ENCODE assay signal across 18 cellular contexts in the genomic region with DNA sequence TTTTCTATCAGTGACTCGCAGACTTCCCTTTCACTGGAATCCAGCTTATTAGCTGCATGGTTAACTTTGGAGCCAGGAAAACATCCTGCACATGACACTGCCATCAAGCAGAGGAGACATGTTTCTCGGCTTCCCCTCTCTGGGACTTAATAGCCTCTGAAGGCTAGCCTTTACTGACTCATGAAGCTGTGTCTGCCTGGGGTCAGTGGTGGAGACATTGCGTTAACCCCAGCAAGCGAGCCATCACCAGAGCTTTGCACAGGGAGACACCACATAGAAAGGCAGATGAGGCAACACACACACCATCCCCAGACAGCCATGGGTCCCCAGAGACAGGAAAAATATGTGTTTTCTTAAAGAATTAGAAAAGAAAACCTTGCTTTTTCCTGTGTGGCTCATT.
DNase-seq lines count a peak whose midpoint lies in the region; ATAC-seq, FAIRE-seq and TF ChIP-seq lines count a peak whose summit lies in the region.
"Had no signal": no experiment of that assay in that cellular context is flagged by ENCODE, and none has a peak within 500 bp of the region (broad histone marks: within the 10 kb centered on the region; RNA-seq: fewer than 3 reads in every experiment).

No MANE protein-coding gene starts in this region.

- FAIRE-seq in GM12891 (lab: Jason Lieb, UNC): no peak
- FAIRE-seq: HTR-8/SVneo had no signal

- H3K14ac ChIP-seq in IMR-90 (replicated peaks; ENCODE audit: low read depth, low read length): no peak overlapping the region

- peaks cover 2% of the 10 kb centered on the region for H3K9me3 ChIP-seq in IMR-90 (ENCODE audit: control insufficient read depth, insufficient read depth, low read length)
- H3K9me3 ChIP-seq in body of pancreas: no peaks in the 10 kb centered on the region
- H3K9me3 ChIP-seq: sigmoid colon, suprapubic skin had no signal

- H3K4ac ChIP-seq in IMR-90 (ENCODE audit: low read depth, low read length): no peak overlapping the region

- H3K9me1 ChIP-seq in IMR-90 (ENCODE audit: insufficient read depth, low read length): no peaks in the 10 kb centered on the region

- TF ChIP-seq POLR2A in IMR-90 (IDR thresholded peaks at IDR 0.05; ENCODE audit: low read depth, low read length) (no peak), body of pancreas (IDR thresholded peaks at IDR 0.05) (no peak), GM12891 (IDR thresholded peaks at IDR 0.05; ENCODE audit: low read depth, low read length) (no peak)

- intact Hi-C loops in IMR-90 (cut with micrococcal nuclease) (no loop called here), body of pancreas (cut with DNase I) (no loop called here)

- DNase-seq in IMR-90 (peak; percentile 43), body of pancreas (peak in 2 of 4 donors; percentile 16 to 45), iris pigment epithelial cell (ENCODE audit: low read depth) (peak; percentile 65), skeletal muscle cell (ENCODE audit: low read depth) (peak; percentile 87), GM12891 (ENCODE audit: insufficient read length, low spot score) (no peak)
- DNase-seq: activated CD4-positive, alpha-beta memory T cell treated with anti-CD3 and anti-CD28 coated beads for 36 hours; activated effector memory CD4-positive, alpha-beta T cell treated with Interleukin-2 at 50 U/mL for 16 hours; CD4-positive, alpha-beta memory T cell; GDM1; NCI-H1105 treated with DMSO at 0.1 percent for 48 hours; NCI-H446; sigmoid colon had no signal

- BruUV-seq in IMR-90 (replicated peaks; lab: Mats Ljungman, UMichigan): no TSS peak

- H3K23ac ChIP-seq in IMR-90 (ENCODE audit: low read depth, low read length): no peak overlapping the region

- H2AFZ ChIP-seq in IMR-90 (replicated peaks; ENCODE audit: low read length, poor library complexity): no peak overlapping the region

- no peak overlapping the region for H4K91ac ChIP-seq in IMR-90 (ENCODE audit: insufficient read depth, low read depth, low read length)

- WGBS in IMR-90 (ENCODE audit: extremely low coverage in 2 of 2, insufficient read length in 1 of 2), 2 experiments: no CpG with 5 or more reads among the region's 4 CpGs
- 62 to 80% methylated on average over 4 of the region's 4 CpGs for WGBS in body of pancreas, 2 donors

- no peak overlapping the region for H2AK5ac ChIP-seq in IMR-90 (ENCODE audit: low read depth, low read length)

- no peak overlapping the region for H4K5ac ChIP-seq in IMR-90 (ENCODE audit: low read depth, low read length)

- H3K4me2 ChIP-seq in IMR-90 (ENCODE audit: low read depth, low read length): no peak overlapping the region; the same call in 1 of the 2 replicates

- no peak overlapping the region for H2BK120ac ChIP-seq in IMR-90 (ENCODE audit: low read depth, low read length)

- no peak overlapping the region for H4K8ac ChIP-seq in IMR-90 (ENCODE audit: low read depth in 2 of 2, low read length in 2 of 2)

- TF ChIP-seq CTCF in IMR-90 (conservative IDR thresholded peaks at IDR 0.05; ENCODE audit: low read depth, low read length) (no peak), body of pancreas (IDR thresholded peaks at IDR 0.05) (no peak)

- H3K4me3 ChIP-seq in IMR-90 (ENCODE audit: insufficient read depth, low read depth, low read length): no peak overlapping the region
- no peak overlapping the region for H3K4me3 ChIP-seq in body of pancreas
- H3K4me3 ChIP-seq in skeletal muscle cell (ENCODE audit: low read depth, low read length): no peak overlapping the region
- H3K4me3 ChIP-seq: cardiac muscle cell, sigmoid colon, suprapubic skin had no signal

- peak; percentile 64 for ATAC-seq in IMR-90 (ENCODE audit: low read depth)
- peak; percentile 56 for ATAC-seq in body of pancreas
- ATAC-seq in GM18861 (IDR thresholded peaks at IDR 0.05; ENCODE audit: unreplicated experiment): no peak
- ATAC-seq in HG03378 (IDR thresholded peaks at IDR 0.05; ENCODE audit: unreplicated experiment): no peak
- no peak for ATAC-seq in HG02884 (IDR thresholded peaks at IDR 0.05; ENCODE audit: unreplicated experiment)

- no peaks in the 10 kb centered on the region for H4K20me1 ChIP-seq in IMR-90 (ENCODE audit: insufficient read depth, low read length)

- H3K79me1 ChIP-seq in IMR-90 (ENCODE audit: low read depth in 1 of 2, low read length in 2 of 2): no peaks in the 10 kb centered on the region

- no peaks in the 10 kb centered on the region for H3K36me3 ChIP-seq in IMR-90 (ENCODE audit: control insufficient read depth, insufficient read depth, low read length)
- H3K36me3 ChIP-seq in body of pancreas (replicated peaks in 1 of 2; ENCODE audit: insufficient read depth in 1 of 2, low read depth in 2 of 2): no peaks in the 10 kb centered on the region
- H3K36me3 ChIP-seq: cardiac muscle cell, sigmoid colon, suprapubic skin had no signal

- H2BK15ac ChIP-seq in IMR-90 (ENCODE audit: low read depth, low read length): no peak overlapping the region

- TF ChIP-seq RAD21 in IMR-90 (IDR thresholded peaks at IDR 0.05; ENCODE audit: low read length): no peak

- no peak overlapping the region for H2AK9ac ChIP-seq in IMR-90 (replicated peaks; ENCODE audit: low read depth, low read length, poor library complexity)

- H3K56ac ChIP-seq in IMR-90 (ENCODE audit: extremely low read depth, insufficient read depth, low read length): no peak overlapping the region

- H2BK5ac ChIP-seq in IMR-90 (ENCODE audit: low read depth, low read length, poor library complexity, severe bottlenecking): no peak overlapping the region

- H3K27ac ChIP-seq in IMR-90 (ENCODE audit: insufficient read depth, low read length): no peak overlapping the region
- no peak overlapping the region for H3K27ac ChIP-seq in body of pancreas
- H3K27ac ChIP-seq: cardiac muscle cell, sigmoid colon, suprapubic skin had no signal

- CTCF ChIA-PET in IMR-90 (lab: Yijun Ruan, JAX): no interaction called here

- in situ Hi-C loops in IMR-90 (cut with MboI; ENCODE audit: low sequenced_read_pairs): no loop called here

- H3K27me3 ChIP-seq in IMR-90 (ENCODE audit: control insufficient read depth, insufficient read depth, low read length) (no peaks in the 10 kb centered on the region), body of pancreas (no peaks in the 10 kb centered on the region)
- H3K27me3 ChIP-seq: cardiac muscle cell, sigmoid colon, suprapubic skin had no signal

- no peak overlapping the region for H3K9ac ChIP-seq in IMR-90 (ENCODE audit: low read depth, low read length)

- dilution Hi-C loops in IMR-90 (cut with HindIII; ENCODE audit: low sequenced_read_pairs, unreplicated experiment): no loop called here

- no peak overlapping the region for H3K18ac ChIP-seq in IMR-90 (ENCODE audit: low read depth, low read length)

- no peak overlapping the region for H2BK20ac ChIP-seq in IMR-90 (ENCODE audit: low read depth, low read length)

- POLR2A ChIA-PET in IMR-90 (lab: Charles Lee; ENCODE audit: unreplicated experiment): no interaction called here

- H3K4me1 ChIP-seq in IMR-90 (ENCODE audit: control insufficient read depth, insufficient read depth, low read length) (0 out of 2 replicates have a peak, but pooled peaks cover 2% of the 10 kb centered on the region), body of pancreas (no peaks in the 10 kb centered on the region)
- H3K4me1 ChIP-seq: sigmoid colon, suprapubic skin had no signal

TF ChIP-seq in IMR-90, 13 proteins besides CTCF, POLR2A, EP300 and RAD21:
- TF ChIP-seq CEBPB (IDR thresholded peaks at IDR 0.05; ENCODE audit: low read depth, low read length): peak; percentile 64
- TF ChIP-seq BHLHE40 (IDR thresholded peaks at IDR 0.05; ENCODE audit: low read depth, low read length): no peak

TF ChIP-seq in GM12891, 5 proteins besides CTCF, POLR2A, EP300 and RAD21:
- TF ChIP-seq PAX5 (IDR thresholded peaks at IDR 0.05; ENCODE audit: insufficient read depth, low read length, severe bottlenecking): no peak
- no peak for TF ChIP-seq SPI1 (IDR thresholded peaks at IDR 0.05; ENCODE audit: low read depth, low read length)
- TF ChIP-seq TAF1 (IDR thresholded peaks at IDR 0.05; ENCODE audit: low read depth, low read length): no peak
- TF ChIP-seq POLR2AphosphoS5 (IDR thresholded peaks at IDR 0.05; ENCODE audit: low read depth, low read length): no peak
- no peak for TF ChIP-seq POU2F2 (IDR thresholded peaks at IDR 0.05; ENCODE audit: low read depth, low read length)

Comparison
In these comparisons a context has a peak if more than half of its experiments do, and no peak if none do; other contexts are left out.
1. ATAC-seq: peak in IMR-90 (single experiment) and body of pancreas (single experiment); none in GM18861 (single experiment), HG03378 (single experiment) and HG02884 (single experiment).